In the genomic region with DNA sequence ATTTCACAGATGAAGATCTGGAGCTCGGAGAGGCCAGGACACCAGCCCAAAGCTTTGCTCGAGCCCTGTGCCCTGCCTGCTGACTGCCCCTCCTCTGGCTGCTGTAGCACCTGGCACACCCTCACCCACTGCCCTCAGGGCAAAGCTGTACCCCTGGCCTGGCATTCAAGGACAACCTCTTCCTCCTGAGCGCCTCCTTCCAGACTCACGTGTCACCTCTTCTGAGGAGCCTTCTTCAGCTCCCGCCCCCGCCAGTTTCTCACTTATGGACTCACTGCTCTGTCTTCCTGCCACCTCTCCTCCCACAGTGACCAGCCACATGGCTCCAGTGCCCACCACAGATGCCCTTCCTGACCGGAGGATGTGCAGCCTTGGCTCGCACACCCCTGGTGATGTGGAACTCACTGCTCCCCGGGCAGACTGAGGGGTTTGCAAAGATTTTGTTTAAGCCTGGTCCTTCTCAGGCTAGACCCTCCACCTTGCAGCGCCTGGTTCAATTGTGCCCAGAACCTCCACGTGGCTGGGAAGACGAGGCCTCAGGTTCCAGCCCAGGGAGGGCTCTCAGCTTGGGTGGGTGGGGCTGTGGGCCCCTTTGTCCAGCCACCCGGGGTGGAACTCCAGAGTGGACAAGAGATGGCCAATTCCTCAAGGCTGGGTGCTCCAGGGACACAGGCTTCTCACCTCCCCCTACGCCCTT, we compare ENCODE assay signal across 8 cellular contexts.
"Had no signal": no experiment of that assay in that cellular context is flagged by ENCODE, and none has a peak within 500 bp of the region (broad histone marks: within the 10 kb centered on the region; RNA-seq: fewer than 3 reads in every experiment).

No MANE protein-coding gene starts in this region.

- H3K27ac Mint-ChIP-seq: dendritic cell treated with granulocyte-macrophage colony-stimulating factor and Interleukin-4, amounts not matched to agents 40 ng/mL and 50 ng/mL, for 4 days had no signal

- H3K4me1 ChIP-seq: testis had no signal

- H3K27ac ChIP-seq: adrenal gland, esophagus muscularis mucosa, heart right ventricle, testis, upper lobe of left lung had no signal

- H3K27me3 ChIP-seq: adrenal gland, testis, upper lobe of left lung had no signal

- DNase-seq: T1000 had no signal

- H3K36me3 ChIP-seq: adrenal gland, esophagus muscularis mucosa, heart right ventricle, upper lobe of left lung had no signal

- H3K9me3 ChIP-seq: testis had no signal

- H3K4me3 ChIP-seq: adrenal gland, esophagus muscularis mucosa, heart right ventricle, testis, upper lobe of left lung had no signal

- H3K4me3 Mint-ChIP-seq: activated CD4-positive, alpha-beta T cell treated with anti-CD3 and anti-CD28 coated beads, Interleukin-2, amount 10 ng/mL, durations not matched to agents 7 days and 5 days; dendritic cell treated with granulocyte-macrophage colony-stimulating factor and Interleukin-4, amounts not matched to agents 40 ng/mL and 50 ng/mL, for 4 days had no signal
